Comparison of ENCODE assay signal across 8 cellular contexts in the genomic region with DNA sequence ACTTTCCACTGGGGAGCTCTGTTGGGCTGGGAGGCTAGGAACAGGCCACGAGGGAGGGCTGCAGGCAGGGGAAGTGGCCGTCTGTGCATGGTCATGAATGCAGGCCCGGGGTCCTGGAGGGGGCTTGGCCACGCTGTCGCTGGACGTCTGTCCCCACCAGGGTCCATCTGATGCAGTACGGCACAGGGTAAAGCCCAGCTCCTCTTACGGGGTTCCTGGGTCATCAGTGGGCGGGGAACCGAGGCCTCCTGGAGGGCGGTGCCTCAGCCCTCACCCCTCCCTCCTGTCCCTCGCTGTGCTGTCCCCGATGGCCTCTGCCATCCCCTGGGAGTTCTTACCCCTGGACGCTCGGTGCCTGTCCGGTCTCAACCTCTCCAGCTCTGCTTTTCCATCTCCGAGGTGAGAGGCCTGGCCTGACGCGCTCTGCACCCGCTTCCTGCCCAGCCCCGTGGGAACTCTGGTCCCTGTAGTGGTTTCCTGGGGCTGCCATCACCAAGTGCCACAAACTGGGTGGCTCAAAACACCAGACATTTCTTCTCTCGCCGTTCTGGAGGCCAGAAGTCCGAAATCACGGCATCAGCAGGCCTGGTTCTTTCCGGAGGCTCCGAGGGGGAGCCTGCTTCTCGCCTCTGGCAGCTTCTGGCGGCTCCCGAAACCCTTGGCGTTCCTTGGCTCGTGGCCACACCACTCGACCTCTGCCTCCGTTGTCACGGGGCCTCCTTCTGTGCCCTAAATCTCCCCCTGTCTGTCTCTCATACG.
DNase-seq lines count a peak whose midpoint lies in the region; ATAC-seq and TF ChIP-seq lines count a peak whose summit lies in the region.

No MANE protein-coding gene starts in this region.

- no peaks in the 10 kb centered on the region for H3K9me3 ChIP-seq in stomach

- H3K27ac ChIP-seq in stomach, result peak overlapping the region; percentile 83 to 95 (median 94)

- peak overlapping the region in 3 of 4 donors; percentile 5 to 25 (median 23) for H3K4me3 ChIP-seq in stomach

- no peak for TF ChIP-seq EP300 in stomach (IDR thresholded peaks at IDR 0.05)

- no peak for ATAC-seq in activated CD8-positive, alpha-beta memory T cell treated with anti-CD3 and anti-CD28 coated beads, Interleukin-2, amount 10 ng/mL, durations not matched to agents 7 days and 5 days
- ATAC-seq in activated T-helper 17 cell treated with anti-CD3 and anti-CD28 coated beads, Interleukin-2, amount 50 U/mL, for 72 hours (replicated peaks), result no peak
- no peak for ATAC-seq in HG02840 (IDR thresholded peaks at IDR 0.05; ENCODE audit: low FRiP score, unreplicated experiment)

- H3K4me1 Mint-ChIP-seq in activated CD8-positive, alpha-beta memory T cell treated with anti-CD3 and anti-CD28 coated beads, Interleukin-2, amount 10 ng/mL, durations not matched to agents 7 days and 5 days, result peaks cover 50% of the 10 kb centered on the region
- peaks cover 43% of the 10 kb centered on the region for H3K4me1 Mint-ChIP-seq in activated T-helper 17 cell treated with anti-CD3 and anti-CD28 coated beads, Interleukin-2, amount 50 U/mL, for 72 hours

- DNase-seq in activated CD8-positive, alpha-beta memory T cell treated with anti-CD3 and anti-CD28 coated beads for 24 hours, result peak; percentile 56
- DNase-seq in activated CD8-positive, alpha-beta memory T cell treated with anti-CD3 and anti-CD28 coated beads, Interleukin-2, amount 10 ng/mL, durations not matched to agents 7 days and 5 days, result no peak
- DNase-seq in iris pigment epithelial cell (ENCODE audit: low read depth) (peak; percentile 78), stomach (peak; percentile 38), NCI-H526 treated with DMSO at 0.1 percent for 48 hours (lab: John Stamatoyannopoulos, UW) (no peak), NCI-H1436 (lab: John Stamatoyannopoulos, UW) (no peak)

- intact Hi-C loops in stomach (cut with DNase I; ENCODE audit: low total_unique reads), result no loop called here

- no peaks in the 10 kb centered on the region for H3K9me3 Mint-ChIP-seq in activated CD8-positive, alpha-beta memory T cell treated with anti-CD3 and anti-CD28 coated beads, Interleukin-2, amount 10 ng/mL, durations not matched to agents 7 days and 5 days (ENCODE audit: low read depth)
- no peaks in the 10 kb centered on the region for H3K9me3 Mint-ChIP-seq in activated T-helper 17 cell treated with anti-CD3 and anti-CD28 coated beads, Interleukin-2, amount 50 U/mL, for 72 hours

- no peaks in the 10 kb centered on the region for H3K36me3 Mint-ChIP-seq in activated CD8-positive, alpha-beta memory T cell treated with anti-CD3 and anti-CD28 coated beads, Interleukin-2, amount 10 ng/mL, durations not matched to agents 7 days and 5 days
- H3K36me3 Mint-ChIP-seq in activated T-helper 17 cell treated with anti-CD3 and anti-CD28 coated beads, Interleukin-2, amount 50 U/mL, for 72 hours (ENCODE audit: low read depth), result no peaks in the 10 kb centered on the region

- H3K27ac Mint-ChIP-seq in activated CD8-positive, alpha-beta memory T cell treated with anti-CD3 and anti-CD28 coated beads, Interleukin-2, amount 10 ng/mL, durations not matched to agents 7 days and 5 days, result no peak overlapping the region
- H3K27ac Mint-ChIP-seq in activated T-helper 17 cell treated with anti-CD3 and anti-CD28 coated beads, Interleukin-2, amount 50 U/mL, for 72 hours, result peak overlapping the region; percentile 46

- no peak for TF ChIP-seq POLR2A in stomach (IDR thresholded peaks at IDR 0.05)

- CTCF ChIA-PET in activated CD8-positive, alpha-beta memory T cell treated with anti-CD3 and anti-CD28 coated beads, Interleukin-2, amount 10 ng/mL, durations not matched to agents 7 days and 5 days (lab: Charles Lee), result no interaction called here

- 34 to 46% (median 43%) methylated on average over 17 to 36 of the region's 36 CpGs for WGBS in stomach, 5 donors

- no peak for TF ChIP-seq CTCF in stomach (IDR thresholded peaks at IDR 0.05)

- H3K27me3 ChIP-seq in stomach, result no peaks in the 10 kb centered on the region

- H3K27me3 Mint-ChIP-seq in activated CD8-positive, alpha-beta memory T cell treated with anti-CD3 and anti-CD28 coated beads, Interleukin-2, amount 10 ng/mL, durations not matched to agents 7 days and 5 days, result no peaks in the 10 kb centered on the region
- no peaks in the 10 kb centered on the region for H3K27me3 Mint-ChIP-seq in activated T-helper 17 cell treated with anti-CD3 and anti-CD28 coated beads, Interleukin-2, amount 50 U/mL, for 72 hours

- H3K4me1 ChIP-seq in stomach, result peaks cover 63 to 100% (median 84%) of the 10 kb centered on the region in 4 donors

- no peak overlapping the region for H3K4me3 Mint-ChIP-seq in activated CD8-positive, alpha-beta memory T cell treated with anti-CD3 and anti-CD28 coated beads, Interleukin-2, amount 10 ng/mL, durations not matched to agents 7 days and 5 days
- H3K4me3 Mint-ChIP-seq in activated T-helper 17 cell treated with anti-CD3 and anti-CD28 coated beads, Interleukin-2, amount 50 U/mL, for 72 hours, result peak overlapping the region; percentile 73

- H3K36me3 ChIP-seq in stomach, result peaks cover 0 to 10% (median 0%) of the 10 kb centered on the region in 4 donors

Comparison
In these comparisons a context has a peak if more than half of its experiments do, and no peak if none do; other contexts are left out.
1. DNase-seq: peak in activated CD8-positive, alpha-beta memory T cell treated with anti-CD3 and anti-CD28 coated beads for 24 hours (single experiment), iris pigment epithelial cell (single experiment) and stomach (single experiment); none in activated CD8-positive, alpha-beta memory T cell treated with anti-CD3 and anti-CD28 coated beads, Interleukin-2, amount 10 ng/mL, durations not matched to agents 7 days and 5 days (single experiment), NCI-H526 treated with DMSO at 0.1 percent for 48 hours (single experiment) and NCI-H1436 (single experiment).